In genomic region chr17:74690409-74690825, GRCh38 we compare ENCODE assay signal across 12 cellular contexts. TPM values are rescaled to one million over a fixed set of nuclear protein-coding genes. Genes with fewer than 3 reads are reported as not detected.
DNase-seq lines count a peak whose midpoint lies in the region; ATAC-seq and TF ChIP-seq lines count a peak whose summit lies in the region.
"Had no signal": no experiment of that assay in that cellular context is flagged by ENCODE, and none has a peak within 500 bp of the region (broad histone marks: within the 10 kb centered on the region; RNA-seq: fewer than 3 reads in every experiment).

No MANE protein-coding gene starts in this region.

- H3K27ac Mint-ChIP-seq in CD4-positive, alpha-beta memory T cell, result no peak overlapping the region
- H3K27ac Mint-ChIP-seq: activated naive CD8-positive, alpha-beta T cell treated with anti-CD3 and anti-CD28 coated beads for 36 hours had no signal

- peaks cover 0 to 4% of the 10 kb centered on the region in 2 donors for H3K36me3 Mint-ChIP-seq in CD4-positive, alpha-beta memory T cell
- H3K36me3 Mint-ChIP-seq: activated naive CD8-positive, alpha-beta T cell treated with anti-CD3 and anti-CD28 coated beads for 36 hours had no signal

- WGBS in sigmoid colon, 2 donors, result 69 to 74% methylated on average over 6 of the region's 6 CpGs

- peaks cover 0 to 3% (median 0%) of the 10 kb centered on the region in 8 donors for H3K9me3 Mint-ChIP-seq in CD4-positive, alpha-beta memory T cell
- H3K9me3 Mint-ChIP-seq: activated naive CD8-positive, alpha-beta T cell treated with anti-CD3 and anti-CD28 coated beads for 36 hours had no signal

- peak overlapping the region; percentile 95 for H3K27ac ChIP-seq in HL-60 (replicated peaks)
- no peak overlapping the region for H3K27ac ChIP-seq in sigmoid colon
- H3K27ac ChIP-seq in CD4-positive, alpha-beta memory T cell (ENCODE audit: low read depth, low read length), result no peak overlapping the region

- peak; percentile 47 to 77 for ATAC-seq in left cardiac atrium
- ATAC-seq in GM21529 (IDR thresholded peaks at IDR 0.05; ENCODE audit: unreplicated experiment), result no peak

- no peak for TF ChIP-seq EP300 in sigmoid colon (IDR thresholded peaks at IDR 0.05)

- TF ChIP-seq POLR2A in sigmoid colon (IDR thresholded peaks at IDR 0.05), result no peak

- H3K27me3 ChIP-seq in HL-60 (ENCODE audit: insufficient read depth, poor library complexity, severe bottlenecking), result no peaks in the 10 kb centered on the region
- peaks cover 0 to 4% (median 0%) of the 10 kb centered on the region in 3 donors for H3K27me3 ChIP-seq in sigmoid colon
- no peaks in the 10 kb centered on the region for H3K27me3 ChIP-seq in CD4-positive, alpha-beta memory T cell (ENCODE audit: insufficient read depth, low read length)

- H3K36me3 ChIP-seq in sigmoid colon, result no peaks in the 10 kb centered on the region
- no peaks in the 10 kb centered on the region for H3K36me3 ChIP-seq in CD4-positive, alpha-beta memory T cell (ENCODE audit: insufficient read depth, low read length)
- H3K36me3 ChIP-seq: esophagus squamous epithelium had no signal

- H3K4me1 Mint-ChIP-seq in CD4-positive, alpha-beta memory T cell, result peaks cover 0 to 3% (median 0%) of the 10 kb centered on the region in 4 donors

- DNase-seq in HL-60 (ENCODE audit: low read depth in 1 of 2, low spot score in 1 of 2) (peak; percentile 79 to 97), OCI-M1 (lab: John Stamatoyannopoulos, UW) (peak; percentile 13), left cardiac atrium (peak; percentile 27), sigmoid colon (peak; percentile 67), dermis blood vessel endothelial cell (no peak), NCI-H146 (lab: John Stamatoyannopoulos, UW) (no peak)
- DNase-seq in CD4-positive, alpha-beta memory T cell, result no peak
- DNase-seq: activated naive CD8-positive, alpha-beta T cell treated with anti-CD3 and anti-CD28 coated beads for 36 hours; esophagus squamous epithelium; NCI-H2081 had no signal

- H3K4me3 ChIP-seq in HL-60 (replicated peaks; ENCODE audit: insufficient read depth, low read length), result no peak overlapping the region
- no peak overlapping the region for H3K4me3 ChIP-seq in sigmoid colon
- H3K4me3 ChIP-seq in CD4-positive, alpha-beta memory T cell (ENCODE audit: low read length in 2 of 2), result no peak overlapping the region
- H3K4me3 ChIP-seq: esophagus squamous epithelium had no signal

- H3K4me3 Mint-ChIP-seq in CD4-positive, alpha-beta memory T cell, result no peak overlapping the region
- H3K4me3 Mint-ChIP-seq: activated naive CD8-positive, alpha-beta T cell treated with anti-CD3 and anti-CD28 coated beads for 36 hours had no signal

- H3K4me1 ChIP-seq in sigmoid colon, result no peaks in the 10 kb centered on the region
- H3K4me1 ChIP-seq in CD4-positive, alpha-beta memory T cell (ENCODE audit: insufficient read depth, low read length), result no peaks in the 10 kb centered on the region
- H3K4me1 ChIP-seq: esophagus squamous epithelium had no signal

- intact Hi-C loops in left cardiac atrium (cut with DNase I) (no loop called here), sigmoid colon (cut with DNase I) (no loop called here)
- intact Hi-C loops in CD4-positive, alpha-beta memory T cell (cut with micrococcal nuclease), result no loop called here

- CTCF ChIA-PET in CD4-positive, alpha-beta memory T cell (lab: Charles Lee; ENCODE audit: partially characterized antibody), result interaction anchor here (1.3 to 1.4 kb wide), 2 partner anchors 46 to 80 kb away, joined by 3 to 6 read pairs; no protein-coding TSS in a partner anchor

- H3K27me3 Mint-ChIP-seq in CD4-positive, alpha-beta memory T cell, result peaks cover 0 to 3% of the 10 kb centered on the region in 2 donors

- POLR2A ChIA-PET in CD4-positive, alpha-beta memory T cell (lab: Charles Lee; ENCODE audit: partially characterized antibody), result no interaction called here

- TF ChIP-seq CTCF in HL-60 (IDR thresholded peaks at IDR 0.05; ENCODE audit: insufficient read depth, low read length) (no peak), sigmoid colon (IDR thresholded peaks at IDR 0.05) (no peak)

- H3K9me3 ChIP-seq in sigmoid colon, result no peaks in the 10 kb centered on the region
- no peaks in the 10 kb centered on the region for H3K9me3 ChIP-seq in CD4-positive, alpha-beta memory T cell (ENCODE audit: control insufficient read depth in 1 of 2, low read length in 2 of 2)
- H3K9me3 ChIP-seq: esophagus squamous epithelium had no signal

RNA-seq across cellular contexts. Expression of gene CD300LF, which starts 22.3 kb away (rescaled TPM):
- total RNA-seq in left cardiac atrium (under 1 TPM; 0.41 to 0.44 TPM), sigmoid colon (under 1 TPM in 1 of 4 donors, not detected in 3; 0.27 TPM), dermis blood vessel endothelial cell (not detected in 2 replicates)
- polyA plus RNA-seq in sigmoid colon, result 1 to 10 TPM; 1.8 to 8.3 (median 4.8) TPM
- under 1 TPM in 1 of 2 experiments, not detected in 1; 0.23 TPM for total RNA-seq in CD4-positive, alpha-beta memory T cell
- not detected for polyA plus RNA-seq in CD4-positive, alpha-beta memory T cell
- total RNA-seq: activated naive CD8-positive, alpha-beta T cell treated with anti-CD3 and anti-CD28 coated beads for 36 hours; renal cortical epithelial cell had no signal

RNA-seq across cellular contexts. Expression of gene RAB37, which starts 46.6 kb away (rescaled TPM):
- total RNA-seq in left cardiac atrium (1 to 10 TPM in 1 of 2 donors, under 1 TPM in 1; 0.58 to 3.2 TPM), sigmoid colon (1 to 10 TPM in 3 of 4 donors, under 1 TPM in 1; 0.54 to 4.1 (median 1.4) TPM), dermis blood vessel endothelial cell (0.17 and 0.37 TPM in 2 replicates)
- polyA plus RNA-seq in sigmoid colon, result 10 to 100 TPM; 15.2 to 28.8 (median 16.9) TPM
- 10 to 100 TPM; 23.2 to 25.9 TPM for total RNA-seq in CD4-positive, alpha-beta memory T cell
- polyA plus RNA-seq in CD4-positive, alpha-beta memory T cell, result 10 to 100 TPM; 47.8 to 52.3 TPM

RNA-seq across cellular contexts. Expression of gene NHERF1, which starts 58.0 kb away (rescaled TPM):
- total RNA-seq in left cardiac atrium, result 10 to 100 TPM; 15.1 to 18.5 TPM
- 10 to 100 TPM in 1 of 4 donors, 1 to 10 TPM in 3; 6.6 to 12.5 (median 7.3) TPM for total RNA-seq in sigmoid colon
- polyA plus RNA-seq in sigmoid colon, result 100 to 1,000 TPM; 122 to 420 (median 194) TPM
- total RNA-seq in CD4-positive, alpha-beta memory T cell, result 100 to 1,000 TPM; 202 to 209 TPM
- 100 to 1,000 TPM; 324 to 448 TPM for polyA plus RNA-seq in CD4-positive, alpha-beta memory T cell
- total RNA-seq in dermis blood vessel endothelial cell, result 10.4 and 22.5 TPM in 2 replicates

Comparison
In these comparisons a context has a peak if more than half of its experiments do, and no peak if none do; other contexts are left out.
1. DNase-seq: peak in HL-60 (2 of 2), OCI-M1 (single experiment), left cardiac atrium (single experiment) and sigmoid colon (single experiment); none in CD4-positive, alpha-beta memory T cell (0 of 5), dermis blood vessel endothelial cell (single experiment) and NCI-H146 (single experiment).
2. RNA of gene RAB37, which starts 46.6 kb away (total RNA-seq): 23.2 to 25.9 TPM in CD4-positive, alpha-beta memory T cell; 0.58 to 3.2 TPM in left cardiac atrium, 0.54 to 4.1 TPM in sigmoid colon and 0.17 to 0.37 TPM in dermis blood vessel endothelial cell; every median in the first group is over 4 times any median in the second.